ENCODE assay signal across 8 cellular contexts in the genomic region with DNA sequence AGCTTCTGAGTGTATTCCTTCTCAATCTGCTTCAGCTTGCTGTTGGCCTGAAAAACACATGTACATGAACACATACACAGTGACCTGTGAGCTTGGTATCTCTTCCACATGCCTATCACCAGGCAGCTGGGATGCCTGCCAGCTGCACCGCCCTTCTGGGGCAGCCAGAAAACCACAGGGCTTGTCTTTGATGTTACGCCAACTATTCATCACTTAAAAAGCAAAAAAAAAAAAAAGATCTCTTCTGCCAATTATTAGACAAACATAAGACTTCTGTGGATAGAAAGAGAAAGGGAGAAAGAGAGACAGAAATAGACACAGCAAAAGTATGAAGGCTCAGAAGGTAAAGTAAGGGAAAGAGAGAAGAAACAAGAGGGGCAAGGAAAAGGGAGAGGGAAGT.
A peak's percentile ranks its signal among the peaks of the same experiment; 100 is the strongest.
DNase-seq lines count a peak whose midpoint lies in the region; ATAC-seq and TF ChIP-seq lines count a peak whose summit lies in the region.

No MANE protein-coding gene starts in this region.

- DNase-seq in BJ (ENCODE audit: low read depth), result peak; percentile 64
- peak; percentile 98 for DNase-seq in HT1080 (ENCODE audit: low read depth)
- peak; percentile 52 for DNase-seq in T follicular helper cell (ENCODE audit: low read depth)
- peak; percentile 75 for DNase-seq in brain microvascular endothelial cell
- peak; percentile 80 for DNase-seq in lower lobe of right lung
- peak; percentile 93 to 94 for DNase-seq in thyroid gland

- H3K36me3 ChIP-seq in BJ (ENCODE audit: control insufficient read depth, insufficient read depth, low read length), result no peaks in the 10 kb centered on the region
- no peaks in the 10 kb centered on the region for H3K36me3 ChIP-seq in brain microvascular endothelial cell (replicated peaks)
- H3K36me3 ChIP-seq in lower lobe of right lung, result no peaks in the 10 kb centered on the region
- H3K36me3 ChIP-seq in thyroid gland, result no peaks in the 10 kb centered on the region

- in situ Hi-C loops in brain microvascular endothelial cell (cut with HindIII; ENCODE audit: low pct_ligation_motif_present, low sequenced_read_pairs), result no loop called here

- 12 to 14% methylated on average over 2 of the region's 2 CpGs for WGBS in thyroid gland, 2 donors

- ATAC-seq in lower lobe of right lung (peak; percentile 77 to 85), HG02763 (IDR thresholded peaks at IDR 0.05; ENCODE audit: unreplicated experiment) (no peak), GM18870 (IDR thresholded peaks at IDR 0.05; ENCODE audit: unreplicated experiment) (no peak)

- H3K9me3 ChIP-seq in lower lobe of right lung (no peaks in the 10 kb centered on the region), thyroid gland (no peaks in the 10 kb centered on the region)

- no peak for TF ChIP-seq POLR2A in thyroid gland (IDR thresholded peaks at IDR 0.05)

- intact Hi-C loops in lower lobe of right lung (cut with DNase I) (no loop called here), thyroid gland (cut with DNase I) (no loop called here)

- POLR2A ChIA-PET in BJ (lab: Charles Lee), result no interaction called here

- H3K4me1 ChIP-seq in lower lobe of right lung, result peaks cover 26% of the 10 kb centered on the region
- H3K4me1 ChIP-seq in thyroid gland, result peaks cover 38 to 54% of the 10 kb centered on the region in 2 donors

- H3K27ac ChIP-seq in brain microvascular endothelial cell (no peak overlapping the region), lower lobe of right lung (no peak overlapping the region), thyroid gland (peak overlapping the region in 2 of 3 donors; percentile 74 to 83)

- no peak overlapping the region for H3K4me3 ChIP-seq in BJ (ENCODE audit: low read depth, low read length)
- H3K4me3 ChIP-seq in brain microvascular endothelial cell (ENCODE audit: low read depth, low read length), result no peak overlapping the region
- H3K4me3 ChIP-seq in lower lobe of right lung, result no peak overlapping the region
- no peak overlapping the region for H3K4me3 ChIP-seq in thyroid gland (replicated peaks in 1 of 3)

- no peak for TF ChIP-seq CTCF in BJ (IDR thresholded peaks at IDR 0.05; ENCODE audit: insufficient read depth, low read depth, low read length)
- no peak for TF ChIP-seq CTCF in brain microvascular endothelial cell (IDR thresholded peaks at IDR 0.05; ENCODE audit: low read depth, low read length, missing control alignments)
- TF ChIP-seq CTCF in lower lobe of right lung (IDR thresholded peaks at IDR 0.05), result no peak
- no peak for TF ChIP-seq CTCF in thyroid gland (IDR thresholded peaks at IDR 0.05)

- CTCF ChIA-PET in BJ (lab: Yijun Ruan, JAX), result interaction anchor here (0.7 to 1.6 kb wide), 2 partner anchors 11 to 127 kb away, joined by 3 to 6 read pairs; no protein-coding TSS in a partner anchor

- H3K27me3 ChIP-seq in BJ (ENCODE audit: control insufficient read depth, insufficient read depth, low read length) (0 out of 2 replicates have a peak, but pooled peaks cover 1% of the 10 kb centered on the region), brain microvascular endothelial cell (replicated peaks) (no peaks in the 10 kb centered on the region), lower lobe of right lung (ENCODE audit: low read depth) (no peaks in the 10 kb centered on the region), thyroid gland (no peaks in the 10 kb centered on the region)

Comparison
In these comparisons a context has a peak if more than half of its experiments do, and no peak if none do; other contexts are left out.
1. H3K27ac ChIP-seq: peak in thyroid gland (2 of 3); none in brain microvascular endothelial cell (single experiment) and lower lobe of right lung (single experiment).
2. ATAC-seq: peak in lower lobe of right lung (2 of 2); none in HG02763 (single experiment) and GM18870 (single experiment).
3. Peak in every context shown above with its lines, with median percentiles within 50 percentile points of each other: DNase-seq.